Comparison of ENCODE assay signal across 22 cellular contexts in genomic region chr7:89926721-89927120, GRCh38.
DNase-seq lines count a peak whose midpoint lies in the region; ATAC-seq and TF ChIP-seq lines count a peak whose summit lies in the region.
"Had no signal": no experiment of that assay in that cellular context is flagged by ENCODE, and none has a peak within 500 bp of the region (broad histone marks: within the 10 kb centered on the region; RNA-seq: fewer than 3 reads in every experiment).

No MANE protein-coding gene starts in this region.

- in situ Hi-C loops in GM23248 (cut with MboI): no loop called here

- no peaks in the 10 kb centered on the region for H3K27me3 ChIP-seq in GM23338 (ENCODE audit: insufficient read depth)
- no peaks in the 10 kb centered on the region for H3K27me3 ChIP-seq in WERI-Rb-1 (ENCODE audit: insufficient read depth, low read depth, severe bottlenecking)
- H3K27me3 ChIP-seq in neuronal stem cell (ENCODE audit: control insufficient read depth in 3 of 3, insufficient read depth in 3 of 3, low read depth in 1 of 3, low read length in 3 of 3): no peaks in the 10 kb centered on the region
- H3K27me3 ChIP-seq in aorta (ENCODE audit: control insufficient read depth in 1 of 2, insufficient read depth in 2 of 2, low read length in 1 of 2): no peaks in the 10 kb centered on the region
- H3K27me3 ChIP-seq in GM23248 (replicated peaks; ENCODE audit: insufficient read depth): no peaks in the 10 kb centered on the region
- H3K27me3 ChIP-seq: BE2C had no signal

- CTCF ChIA-PET in GM10248 (lab: Yijun Ruan, JAX): no interaction called here

- no CpG with 5 or more reads among the region's 6 CpGs for WGBS in neuronal stem cell (ENCODE audit: extremely low coverage in 2 of 2, insufficient read length in 2 of 2, insufficient replicate concordance in 1 of 2), 2 donors
- WGBS in aorta, 2 donors: 74 to 79% methylated on average over 6 of the region's 6 CpGs
- WGBS in GM23248 (ENCODE audit: low coverage in 1 of 2, low lambda C conversion rate in 2 of 2, missing lambda C conversion rate in 2 of 2), 2 experiments: 12 to 17% methylated on average over 6 of the region's 6 CpGs

- H3K4me2 ChIP-seq in GM23338 (no peak overlapping the region), neuronal stem cell (ENCODE audit: insufficient read depth, low read length, poor library complexity, severe bottlenecking) (no peak overlapping the region), GM23248 (ENCODE audit: unreplicated experiment) (no peak overlapping the region)

- H3K9me2 ChIP-seq in GM23338 (ENCODE audit: insufficient read depth) (no peaks in the 10 kb centered on the region), GM23248 (ENCODE audit: insufficient read depth) (no peaks in the 10 kb centered on the region)

- H3K79me2 ChIP-seq in GM23338 (replicated peaks; ENCODE audit: insufficient read depth) (no peaks in the 10 kb centered on the region), GM23248 (ENCODE audit: insufficient read depth) (no peaks in the 10 kb centered on the region)

- H3F3A ChIP-seq in GM23338 (replicated peaks; ENCODE audit: low read depth) (no peaks in the 10 kb centered on the region), GM23248 (ENCODE audit: insufficient read depth) (no peaks in the 10 kb centered on the region)

- H3K18ac ChIP-seq in neuronal stem cell (ENCODE audit: low read length): no peak overlapping the region

- no peak overlapping the region for H3K14ac ChIP-seq in neuronal stem cell (ENCODE audit: low read length)

- no peaks in the 10 kb centered on the region for H3K36me3 ChIP-seq in GM23338 (ENCODE audit: insufficient read depth)
- no peaks in the 10 kb centered on the region for H3K36me3 ChIP-seq in WERI-Rb-1
- H3K36me3 ChIP-seq in neuronal stem cell (replicated peaks in 1 of 2; ENCODE audit: control insufficient read depth in 2 of 2, insufficient read depth in 2 of 2, low read length in 2 of 2): no peaks in the 10 kb centered on the region
- no peaks in the 10 kb centered on the region for H3K36me3 ChIP-seq in aorta (ENCODE audit: control insufficient read depth in 1 of 2, insufficient read depth in 2 of 2, low read length in 1 of 2)
- H3K36me3 ChIP-seq in GM23248 (ENCODE audit: low read depth): no peaks in the 10 kb centered on the region
- H3K36me3 ChIP-seq: BE2C had no signal

- H3K27ac Mint-ChIP-seq in GM23338: no peak overlapping the region
- H3K27ac Mint-ChIP-seq: CD4-positive, CD25-positive, alpha-beta regulatory T cell; CD8-positive, alpha-beta memory T cell; HFFc6; IgD-negative memory B cell had no signal

- H3K4me1 ChIP-seq in GM23338 (ENCODE audit: insufficient read depth): no peaks in the 10 kb centered on the region
- H3K4me1 ChIP-seq in neuronal stem cell (ENCODE audit: control insufficient read depth in 2 of 2, insufficient read depth in 1 of 2, low read depth in 1 of 2, low read length in 2 of 2): no peaks in the 10 kb centered on the region
- no peaks in the 10 kb centered on the region for H3K4me1 ChIP-seq in aorta (ENCODE audit: control insufficient read depth in 1 of 2, insufficient read depth in 2 of 2, low read length in 2 of 2)
- H3K4me1 ChIP-seq in GM23248 (ENCODE audit: insufficient read depth): no peaks in the 10 kb centered on the region
- H3K4me1 ChIP-seq: BE2C had no signal

- H3K4me1 Mint-ChIP-seq in GM23338: peaks cover 2% of the 10 kb centered on the region; the same call in 1 of the 3 replicates
- H3K4me1 Mint-ChIP-seq: CD4-positive, CD25-positive, alpha-beta regulatory T cell; CD8-positive, alpha-beta memory T cell; IgD-negative memory B cell had no signal

- no peak overlapping the region for H4K8ac ChIP-seq in neuronal stem cell (ENCODE audit: low read depth, low read length)

- H2AFZ ChIP-seq in GM23338 (peak overlapping the region; percentile 59; the same call in 1 of the 2 replicates), neuronal stem cell (ENCODE audit: low read length) (peak overlapping the region; percentile 23), GM23248 (no peak overlapping the region)

- H3K9me3 ChIP-seq in WERI-Rb-1 (ENCODE audit: severe bottlenecking): no peaks in the 10 kb centered on the region
- no peaks in the 10 kb centered on the region for H3K9me3 ChIP-seq in neuronal stem cell (replicated peaks in 1 of 2; ENCODE audit: control insufficient read depth in 2 of 2, insufficient read depth in 1 of 2, low read depth in 1 of 2, low read length in 2 of 2)
- no peaks in the 10 kb centered on the region for H3K9me3 ChIP-seq in aorta (ENCODE audit: control insufficient read depth, low read length)
- no peaks in the 10 kb centered on the region for H3K9me3 ChIP-seq in GM23248 (ENCODE audit: low read depth)
- H3K9me3 ChIP-seq: BE2C had no signal

- intact Hi-C loops in aorta (cut with DNase I): no loop called here

- DNase-seq in GM23338 (ENCODE audit: low spot score): no peak
- DNase-seq in WERI-Rb-1: peak; percentile 30
- no peak for DNase-seq in neuronal stem cell (ENCODE audit: low spot score)
- DNase-seq in aorta: no peak
- no peak for DNase-seq in GM10248 (ENCODE audit: extremely low spot score)
- DNase-seq in GM23248: no peak
- DNase-seq: ACHN; BE2C; CD4-positive, CD25-positive, alpha-beta regulatory T cell; CD8-positive, alpha-beta memory T cell; COR-L47; DMS 273 treated with DMSO at 0.1 percent for 48 hours; DMS53; DND-41; EL; GOT3; H7; HFFc6 had no signal

- ATAC-seq in GM23338 (no peak), aorta (ENCODE audit: low FRiP score) (peak; percentile 16), HG03469 (IDR thresholded peaks at IDR 0.05; ENCODE audit: unreplicated experiment) (no peak)
- ATAC-seq: HCT116, HepG2 had no signal

- no peaks in the 10 kb centered on the region for H4K20me1 ChIP-seq in GM23338 (replicated peaks; ENCODE audit: insufficient read depth)
- H4K20me1 ChIP-seq in GM23248 (ENCODE audit: insufficient read depth): no peaks in the 10 kb centered on the region

- H2BK120ac ChIP-seq in neuronal stem cell (ENCODE audit: low read depth, low read length): no peak overlapping the region

- no peak overlapping the region for H2BK15ac ChIP-seq in neuronal stem cell (ENCODE audit: low read length)

- H3K4ac ChIP-seq in neuronal stem cell (ENCODE audit: low read length): no peak overlapping the region

- no peak overlapping the region for H4K91ac ChIP-seq in neuronal stem cell (ENCODE audit: low read depth, low read length, poor library complexity)

- H2AK5ac ChIP-seq in neuronal stem cell (ENCODE audit: low read depth, low read length): no peak overlapping the region

- H3K36me3 Mint-ChIP-seq in GM23338 (ENCODE audit: low read depth): no peaks in the 10 kb centered on the region
- H3K36me3 Mint-ChIP-seq: CD4-positive, CD25-positive, alpha-beta regulatory T cell; CD8-positive, alpha-beta memory T cell; IgD-negative memory B cell had no signal

- H3K23ac ChIP-seq in neuronal stem cell (ENCODE audit: low read depth, low read length, poor library complexity): no peak overlapping the region

- no peak overlapping the region for H3K4me3 ChIP-seq in GM23338
- no peak overlapping the region for H3K4me3 ChIP-seq in WERI-Rb-1 (ENCODE audit: low read depth, low read length)
- H3K4me3 ChIP-seq in neuronal stem cell (ENCODE audit: low read length in 2 of 2): no peak overlapping the region
- H3K4me3 ChIP-seq in aorta (ENCODE audit: low read length in 2 of 2): no peak overlapping the region
- H3K4me3 ChIP-seq in GM23248: no peak overlapping the region

- H3K27me3 Mint-ChIP-seq in GM23338 (ENCODE audit: insufficient read depth, low read depth, poor library complexity): peaks cover 4% of the 10 kb centered on the region
- H3K27me3 Mint-ChIP-seq: CD4-positive, CD25-positive, alpha-beta regulatory T cell; IgD-negative memory B cell had no signal

- H3K79me1 ChIP-seq in neuronal stem cell (ENCODE audit: low read depth, low read length): no peaks in the 10 kb centered on the region

- H3K9ac ChIP-seq in neuronal stem cell (ENCODE audit: low read depth, low read length, poor library complexity): no peak overlapping the region
- H3K9ac ChIP-seq in GM23248: no peak overlapping the region

- no peak overlapping the region for H2BK5ac ChIP-seq in neuronal stem cell (ENCODE audit: low read length)

- H3K4me3 Mint-ChIP-seq in GM23338: no peak overlapping the region
- H3K4me3 Mint-ChIP-seq: CD4-positive, CD25-positive, alpha-beta regulatory T cell; CD8-positive, alpha-beta memory T cell; HFFc6; IgD-negative memory B cell had no signal

- no peak overlapping the region for H2BK12ac ChIP-seq in neuronal stem cell (ENCODE audit: low read length)

- no peak for TF ChIP-seq CTCF in GM23338 (conservative IDR thresholded peaks at IDR 0.05; ENCODE audit: low read depth in 2 of 2)
- no peak for TF ChIP-seq CTCF in WERI-Rb-1 (IDR thresholded peaks at IDR 0.05; ENCODE audit: low read depth, low read length)
- TF ChIP-seq CTCF in GM10248 (IDR thresholded peaks at IDR 0.05; ENCODE audit: control extremely low read depth, extremely low read depth, low read depth, missing control alignments): no peak

- POLR2A ChIA-PET in GM10248 (lab: Yijun Ruan, JAX): no interaction called here

- no peak overlapping the region for H3K27ac ChIP-seq in GM23338 (ENCODE audit: low read depth)
- H3K27ac ChIP-seq in WERI-Rb-1: no peak overlapping the region
- H3K27ac ChIP-seq in neuronal stem cell (replicated peaks; ENCODE audit: low read length): no peak overlapping the region
- H3K27ac ChIP-seq in aorta (ENCODE audit: low read depth in 1 of 2, low read length in 2 of 2): no peak overlapping the region
- H3K27ac ChIP-seq in GM23248: no peak overlapping the region

- no peaks in the 10 kb centered on the region for H3K9me3 Mint-ChIP-seq in GM23338

TF ChIP-seq in GM23338, 12 proteins besides CTCF, POLR2A, EP300 and RAD21 (continues in another document):
- TF ChIP-seq EZH2 (IDR thresholded peaks at IDR 0.05; ENCODE audit: low read depth, unreplicated experiment): no peak
- TF ChIP-seq ZNF114 (CRISPR knock-in tag; IDR thresholded peaks at IDR 0.05): no peak
